Comparison of ENCODE assay signal across 15 cellular contexts in genomic region chr11:121478895-121479281, GRCh38. TPM values are rescaled to one million over a fixed set of nuclear protein-coding genes. Genes with fewer than 3 reads are reported as not detected.
A peak's percentile ranks its signal among the peaks of the same experiment; 100 is the strongest.
DNase-seq lines count a peak whose midpoint lies in the region; ATAC-seq and TF ChIP-seq lines count a peak whose summit lies in the region.
"Had no signal": no experiment of that assay in that cellular context is flagged by ENCODE, and none has a peak within 500 bp of the region (broad histone marks: within the 10 kb centered on the region; RNA-seq: fewer than 3 reads in every experiment).

No MANE protein-coding gene starts in this region.

- CTCF ChIA-PET in WTC11 (lab: Charles Lee): interaction anchor here (1.0 to 1.8 kb wide), 3 partner anchors 13 to 44 kb away, joined by 3 to 5 read pairs (median 4); no protein-coding TSS in a partner anchor

- H3K36me3 Mint-ChIP-seq in WTC11: peaks cover 7% of the 10 kb centered on the region
- H3K36me3 Mint-ChIP-seq in stimulated activated naive B cell treated with anti-CD40 and anti-IgM and Interleukin-4, amounts not matched to agents 10 μg/mL and 1 μg/mL and 100 μg/mL, for 72 hours: peaks cover 14 to 24% of the 10 kb centered on the region in 2 donors

- peak; percentile 36 for DNase-seq in WTC11 (ENCODE audit: low spot score)
- DNase-seq in left lobe of liver (ENCODE audit: low spot score): no peak
- DNase-seq in stimulated activated naive B cell treated with anti-CD40 and anti-IgM and Interleukin-4, amounts not matched to agents 10 μg/mL and 1 μg/mL and 100 μg/mL, for 72 hours: no peak
- DNase-seq in nucleus accumbens (lab: John Stamatoyannopoulos, UW): no peak
- DNase-seq: activated CD4-positive, alpha-beta T cell treated with anti-CD3 and anti-CD28 coated beads, Interleukin-2, amount 50 U/mL, for 48 hours; CD4-positive, alpha-beta T cell; EL; midbrain; NCI-H1092; NCI-H2171; posterior cingulate gyrus had no signal

- peak overlapping the region; percentile 91 for H3K27ac ChIP-seq in HUES48 (ENCODE audit: low read depth, low read length)

- peak overlapping the region; percentile 13; the same call in 1 of the 2 replicates for H3K4me3 ChIP-seq in HUES48 (ENCODE audit: low read depth, low read length)

- TF ChIP-seq CTCF in WTC11 (IDR thresholded peaks at IDR 0.05): no peak

- POLR2A ChIA-PET in WTC11 (lab: Charles Lee): no interaction called here

- peaks cover 80% of the 10 kb centered on the region for H3K4me1 Mint-ChIP-seq in WTC11
- peaks cover 43 to 65% of the 10 kb centered on the region in 2 donors for H3K4me1 Mint-ChIP-seq in stimulated activated naive B cell treated with anti-CD40 and anti-IgM and Interleukin-4, amounts not matched to agents 10 μg/mL and 1 μg/mL and 100 μg/mL, for 72 hours

- ATAC-seq in WTC11: peak; percentile 33
- ATAC-seq in left lobe of liver: peak; percentile 43
- no peak for ATAC-seq in stimulated activated naive B cell treated with anti-CD40 and anti-IgM and Interleukin-4, amounts not matched to agents 10 μg/mL and 1 μg/mL and 100 μg/mL, for 72 hours (replicated peaks)
- no peak for ATAC-seq in GM18858 (IDR thresholded peaks at IDR 0.05; ENCODE audit: unreplicated experiment)
- no peak for ATAC-seq in GM18502 (IDR thresholded peaks at IDR 0.05; ENCODE audit: poor library complexity, unreplicated experiment)

- H3K36me3 ChIP-seq in HUES48 (ENCODE audit: control insufficient read depth, insufficient read depth, low read length): peaks cover 16% of the 10 kb centered on the region

- H3K4me1 ChIP-seq in HUES48 (ENCODE audit: control insufficient read depth, insufficient read depth, low read length): peaks cover 35% of the 10 kb centered on the region

- H3K27ac Mint-ChIP-seq in WTC11: peak overlapping the region; percentile 94
- H3K27ac Mint-ChIP-seq in stimulated activated naive B cell treated with anti-CD40 and anti-IgM and Interleukin-4, amounts not matched to agents 10 μg/mL and 1 μg/mL and 100 μg/mL, for 72 hours: peak overlapping the region; percentile 52

- no peaks in the 10 kb centered on the region for H3K27me3 Mint-ChIP-seq in WTC11 (ENCODE audit: low read depth)
- no peaks in the 10 kb centered on the region for H3K27me3 Mint-ChIP-seq in stimulated activated naive B cell treated with anti-CD40 and anti-IgM and Interleukin-4, amounts not matched to agents 10 μg/mL and 1 μg/mL and 100 μg/mL, for 72 hours
- H3K27me3 Mint-ChIP-seq: CD4-positive, alpha-beta T cell had no signal

- H3K9me3 ChIP-seq in HUES48 (ENCODE audit: control insufficient read depth, insufficient read depth, low read length): no peaks in the 10 kb centered on the region

- no peaks in the 10 kb centered on the region for H3K9me3 Mint-ChIP-seq in WTC11
- H3K9me3 Mint-ChIP-seq in stimulated activated naive B cell treated with anti-CD40 and anti-IgM and Interleukin-4, amounts not matched to agents 10 μg/mL and 1 μg/mL and 100 μg/mL, for 72 hours: no peaks in the 10 kb centered on the region
- H3K9me3 Mint-ChIP-seq: CD4-positive, alpha-beta T cell; dendritic cell treated with granulocyte-macrophage colony-stimulating factor and Interleukin-4, amounts not matched to agents 40 ng/mL and 50 ng/mL, for 4 days had no signal

- peak overlapping the region; percentile 54 for H3K4me3 Mint-ChIP-seq in WTC11
- peak overlapping the region; percentile 14 to 29 for H3K4me3 Mint-ChIP-seq in stimulated activated naive B cell treated with anti-CD40 and anti-IgM and Interleukin-4, amounts not matched to agents 10 μg/mL and 1 μg/mL and 100 μg/mL, for 72 hours
- H3K4me3 Mint-ChIP-seq: CD4-positive, alpha-beta T cell; dendritic cell treated with granulocyte-macrophage colony-stimulating factor and Interleukin-4, amounts not matched to agents 40 ng/mL and 50 ng/mL, for 4 days had no signal

- no peaks in the 10 kb centered on the region for H3K27me3 ChIP-seq in HUES48 (ENCODE audit: control insufficient read depth, insufficient read depth, low read length)

- no peak overlapping the region for H3K9ac ChIP-seq in HUES48 (ENCODE audit: low read depth, low read length)

TF ChIP-seq in WTC11, 78 proteins besides CTCF, POLR2A, EP300 and RAD21:
- no peak for TF ChIP-seq TEAD1 (CRISPR knock-in tag; IDR thresholded peaks at IDR 0.05)
- 0 out of 2 replicates have a peak, but pooled peaks have one; percentile 57 for TF ChIP-seq FOXP4 (CRISPR knock-in tag; IDR thresholded peaks at IDR 0.05)
- TF ChIP-seq TP53 (CRISPR knock-in tag; IDR thresholded peaks at IDR 0.05): no peak
- no peak for TF ChIP-seq GABPB1 (CRISPR knock-in tag; IDR thresholded peaks at IDR 0.05)
- TF ChIP-seq TEAD4 (CRISPR knock-in tag; IDR thresholded peaks at IDR 0.05): no peak
- TF ChIP-seq USF2 (CRISPR knock-in tag; IDR thresholded peaks at IDR 0.05): peak; percentile 20; the same call in 1 of the 2 replicates
- TF ChIP-seq ERG (CRISPR knock-in tag; IDR thresholded peaks at IDR 0.05): no peak
- TF ChIP-seq ZNF425 (CRISPR knock-in tag; conservative IDR thresholded peaks at IDR 0.05): no peak
- no peak for TF ChIP-seq ZNF263 (CRISPR knock-in tag; IDR thresholded peaks at IDR 0.05; ENCODE audit: low read depth)

RNA-seq across cellular contexts. Expression of gene SORL1, which starts 26.8 kb away (rescaled TPM):
- total RNA-seq in WTC11 (2021) (78.1 to 87.1 TPM (median 78.1 TPM) in 3 replicates), left lobe of liver (133 TPM)

Comparison
In these comparisons a context has a peak if more than half of its experiments do, and no peak if none do; other contexts are left out.
1. ATAC-seq: peak in WTC11 (single experiment) and left lobe of liver (single experiment); none in stimulated activated naive B cell treated with anti-CD40 and anti-IgM and Interleukin-4, amounts not matched to agents 10 μg/mL and 1 μg/mL and 100 μg/mL, for 72 hours (0 of 2), GM18858 (single experiment) and GM18502 (single experiment).